ENCODE assay signal across 8 cellular contexts in genomic region chrX:55161581-55161980, GRCh38. TPM values are rescaled to one million over a fixed set of nuclear protein-coding genes. Genes with fewer than 3 reads are reported as not detected.
A peak's percentile ranks its signal among the peaks of the same experiment; 100 is the strongest.
DNase-seq lines count a peak whose midpoint lies in the region; ATAC-seq and TF ChIP-seq lines count a peak whose summit lies in the region.

No MANE protein-coding gene starts in this region.

- H3K27ac ChIP-seq in DND-41 (ENCODE audit: low read length) (peak overlapping the region; percentile 94), colonic mucosa (peak overlapping the region; percentile 80), mesodermal cell (ENCODE audit: low read depth, low read length, severe bottlenecking) (peak overlapping the region; percentile 83), vagina (peak overlapping the region; percentile 90)

- H3K4me3 ChIP-seq in DND-41 (ENCODE audit: low read depth in 1 of 2, low read length in 2 of 2) (peak overlapping the region; percentile 38 to 79; a peak in 3 of 4 replicates), NT2/D1 (ENCODE audit: insufficient read length, low read depth) (peak overlapping the region; percentile 74), colonic mucosa (peak overlapping the region; percentile 41), mesodermal cell (ENCODE audit: extremely low read depth, insufficient read depth, low read length, poor library complexity, severe bottlenecking) (peak overlapping the region; percentile 47), vagina (peak overlapping the region; percentile 56 to 57)

- H2AFZ ChIP-seq in DND-41 (ENCODE audit: low read depth, low read length), result peak overlapping the region; percentile 84

- peak overlapping the region; percentile 80 for H3K4me2 ChIP-seq in DND-41 (ENCODE audit: insufficient read depth, low read length)

- no peaks in the 10 kb centered on the region for H3K36me3 ChIP-seq in DND-41 (ENCODE audit: insufficient read depth, low read length)
- peaks cover 13% of the 10 kb centered on the region for H3K36me3 ChIP-seq in NT2/D1 (ENCODE audit: insufficient read depth, insufficient read length, low read length)
- H3K36me3 ChIP-seq in colonic mucosa, result no peaks in the 10 kb centered on the region
- H3K36me3 ChIP-seq in mesodermal cell (ENCODE audit: control insufficient read depth, insufficient read depth, low read length), result no peaks in the 10 kb centered on the region
- no peaks in the 10 kb centered on the region for H3K36me3 ChIP-seq in vagina

- ATAC-seq in DND-41 (ENCODE audit: insufficient read depth, low read depth), result no peak

- intact Hi-C loops in colonic mucosa (cut with DNase I), result no loop called here
- intact Hi-C loops in vagina (cut with DNase I), result no loop called here

- peak overlapping the region; percentile 64 for H3K9ac ChIP-seq in DND-41 (ENCODE audit: low read depth, low read length)
- H3K9ac ChIP-seq in NT2/D1 (ENCODE audit: insufficient read length, low read depth), result peak overlapping the region; percentile 87
- peak overlapping the region; percentile 62 to 85 for H3K9ac ChIP-seq in colonic mucosa (ENCODE audit: low read depth in 2 of 2, low read length in 2 of 2)

- DNase-seq in DND-41 (peak; percentile 3), NT2/D1 (ENCODE audit: low read depth, low spot score) (peak; percentile 27), colonic mucosa (no peak), vagina (ENCODE audit: extremely low spot score in 2 of 2) (no peak), putamen (ENCODE audit: low spot score) (no peak), HuH-7 (ENCODE audit: low spot score) (no peak), NCI-H1930 (lab: John Stamatoyannopoulos, UW) (no peak)

- H4K20me1 ChIP-seq in DND-41 (ENCODE audit: insufficient read depth, low read length), result no peaks in the 10 kb centered on the region

- no peaks in the 10 kb centered on the region for H3K27me3 ChIP-seq in DND-41 (ENCODE audit: insufficient read depth, low read length, poor library complexity)
- no peaks in the 10 kb centered on the region for H3K27me3 ChIP-seq in NT2/D1 (ENCODE audit: insufficient read depth, insufficient read length)
- H3K27me3 ChIP-seq in colonic mucosa, result no peaks in the 10 kb centered on the region
- no peaks in the 10 kb centered on the region for H3K27me3 ChIP-seq in vagina

- WGBS in mesodermal cell (ENCODE audit: insufficient coverage in 2 of 2), 2 experiments, result 12% methylated on average over 6 of the region's 12 CpGs; no CpG with 5 or more reads in 1 of the 2 experiments

- H3K79me2 ChIP-seq in DND-41 (ENCODE audit: insufficient read depth, low read length), result no peaks in the 10 kb centered on the region

- H3K4me1 ChIP-seq in DND-41 (ENCODE audit: insufficient read depth, low read length), result peaks cover 18% of the 10 kb centered on the region
- H3K4me1 ChIP-seq in NT2/D1 (ENCODE audit: insufficient read depth, insufficient read length), result no peaks in the 10 kb centered on the region
- H3K4me1 ChIP-seq in colonic mucosa, result no peaks in the 10 kb centered on the region
- H3K4me1 ChIP-seq in mesodermal cell (ENCODE audit: control insufficient read depth, insufficient read depth, low read length, poor library complexity, severe bottlenecking), result peaks cover 8% of the 10 kb centered on the region
- peaks cover 4% of the 10 kb centered on the region for H3K4me1 ChIP-seq in vagina

- TF ChIP-seq CTCF in DND-41 (IDR thresholded peaks at IDR 0.05; ENCODE audit: borderline replicate concordance, extremely low read depth, low read length, poor library complexity, severe bottlenecking), result no peak
- TF ChIP-seq CTCF in colonic mucosa (IDR thresholded peaks at IDR 0.05), result no peak
- no peak for TF ChIP-seq CTCF in vagina (IDR thresholded peaks at IDR 0.05)

- TF ChIP-seq POLR2A in vagina (IDR thresholded peaks at IDR 0.05), result no peak

- H3K9me3 ChIP-seq in DND-41 (ENCODE audit: insufficient read depth, low read length, severe bottlenecking), result no peaks in the 10 kb centered on the region
- no peaks in the 10 kb centered on the region for H3K9me3 ChIP-seq in NT2/D1 (ENCODE audit: insufficient read depth, low read length)
- no peaks in the 10 kb centered on the region for H3K9me3 ChIP-seq in colonic mucosa
- H3K9me3 ChIP-seq in mesodermal cell (ENCODE audit: control insufficient read depth, low read length), result no peaks in the 10 kb centered on the region
- H3K9me3 ChIP-seq in vagina, result no peaks in the 10 kb centered on the region

RNA-seq across cellular contexts. Expression of gene PAGE5, which starts 58.6 kb away (rescaled TPM):
- not detected for total RNA-seq in colonic mucosa
- polyA plus RNA-seq in mesodermal cell (2013, experiment 1 of 2), result not detected
- polyA plus RNA-seq in mesodermal cell (2013, experiment 2 of 2), result not detected
- not detected for total RNA-seq in vagina

Comparison
In these comparisons a context has a peak if more than half of its experiments do, and no peak if none do; other contexts are left out.
1. DNase-seq: peak in DND-41 (single experiment) and NT2/D1 (single experiment); none in colonic mucosa (single experiment), vagina (0 of 2), putamen (single experiment), HuH-7 (single experiment) and NCI-H1930 (0 of 2).
2. Peak in every context shown above with its lines, with median percentiles within 50 percentile points of each other: H3K27ac ChIP-seq, H3K4me3 ChIP-seq and H3K9ac ChIP-seq.